In the genomic region with DNA sequence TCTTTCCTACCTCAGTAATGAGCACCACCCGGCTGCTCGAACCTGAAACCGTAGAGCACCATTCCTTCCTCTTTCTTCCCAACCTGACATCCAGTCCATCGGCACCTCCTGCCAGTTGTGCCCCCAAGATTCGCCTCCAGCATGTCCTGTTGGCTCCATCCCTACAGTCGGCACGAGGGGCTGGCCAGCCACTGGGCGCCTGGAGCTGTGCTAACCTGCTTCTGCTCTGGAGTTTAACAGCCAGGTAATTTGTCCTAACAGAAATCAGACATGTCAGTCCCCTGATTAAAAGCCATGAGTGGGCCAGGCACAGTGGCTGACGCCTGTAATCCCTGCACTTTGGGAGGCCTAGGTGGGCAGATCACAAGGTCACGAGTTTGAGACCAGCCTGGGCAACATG, we compare ENCODE assay signal across 23 cellular contexts.
"Had no signal": no experiment of that assay in that cellular context is flagged by ENCODE, and none has a peak within 500 bp of the region (broad histone marks: within the 10 kb centered on the region; RNA-seq: fewer than 3 reads in every experiment).

No MANE protein-coding gene starts in this region.

- H3K9me3 ChIP-seq: gastrocnemius medialis, lower lobe of right lung, neutrophil, pancreas, right lobe of liver, stomach, thyroid gland, vagina had no signal

- H3K4me1 ChIP-seq: lower lobe of right lung, pancreas, vagina had no signal

- ATAC-seq: esophagus mucosa, gastrocnemius medialis, left ventricle myocardium superior, lower lobe of right lung, natural killer cell, pancreas, right lobe of liver had no signal

- H3K9me3 Mint-ChIP-seq: natural killer cell had no signal

- H3K27ac Mint-ChIP-seq: natural killer cell had no signal

- H3K36me3 ChIP-seq: gastrocnemius medialis, neutrophil, right lobe of liver, vagina had no signal

- H3K27me3 ChIP-seq: dorsolateral prefrontal cortex, gastrocnemius medialis, neutrophil, pancreas, right lobe of liver, stomach, thyroid gland, vagina had no signal

- H3K27ac ChIP-seq: dorsolateral prefrontal cortex, epithelial cell of prostate, gastrocnemius medialis, lower lobe of right lung, neutrophil, pancreas, right lobe of liver, stomach, thyroid gland, vagina had no signal

- DNase-seq: cortex of kidney; dorsolateral prefrontal cortex; effector CD4-positive, alpha-beta T cell; foreskin fibroblast; gastrocnemius medialis; head of caudate nucleus; left ventricle myocardium superior; lower lobe of right lung; natural killer cell; pancreas; retina; right lobe of liver; small intestine; stimulated activated CD4-positive, alpha-beta T cell treated with anti-CD3 and anti-CD28 coated beads, Interleukin-15, amount 100 ng/mL, for 24 hours; stimulated activated CD4-positive, alpha-beta T cell treated with anti-CD3 and anti-CD28 coated beads, Interleukin-2, amount 100 ng/mL, for 48 hours; stimulated activated naive CD4-positive, alpha-beta T cell treated with Interleukin-2 at 50 U/mL for 16 hours; stomach; thyroid gland; trophoblast cell had no signal

- H3K4me3 ChIP-seq: dorsolateral prefrontal cortex, gastrocnemius medialis, lower lobe of right lung, pancreas, right lobe of liver, stomach, thyroid gland, vagina had no signal

- H3K4me3 Mint-ChIP-seq: natural killer cell had no signal

- H3K36me3 Mint-ChIP-seq: natural killer cell had no signal
